1 cellular context compared by ENCODE assay signal in the genomic region with DNA sequence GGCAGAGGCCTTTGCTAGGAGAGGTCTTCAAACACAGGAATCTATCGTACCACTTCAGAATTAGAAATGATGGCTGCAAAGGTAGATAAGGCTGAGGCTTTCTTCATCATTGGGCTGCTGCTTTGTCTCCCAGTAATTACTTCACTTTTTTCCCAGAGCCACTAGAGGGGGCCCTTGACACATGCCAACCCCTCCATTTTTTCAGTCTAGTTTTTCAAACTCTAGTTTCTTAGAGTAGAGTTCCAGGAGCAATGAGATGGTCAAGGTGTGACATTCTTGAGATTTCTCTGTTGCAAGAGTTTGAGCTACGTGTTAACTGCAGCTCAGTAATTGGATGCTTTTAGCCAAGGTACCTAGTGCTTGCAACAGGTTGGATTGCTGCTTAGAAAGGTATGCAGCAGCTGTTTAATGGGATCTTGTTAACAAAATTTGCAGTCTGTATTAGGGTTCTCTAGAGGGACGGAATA.
TF ChIP-seq lines count a peak whose summit lies in the region.

No MANE protein-coding gene starts in this region.

TF ChIP-seq in WTC11, 78 proteins besides CTCF, POLR2A, EP300 and RAD21 (continued from another document):
- TF ChIP-seq HMGXB4 (CRISPR knock-in tag; IDR thresholded peaks at IDR 0.05) (no peak), OVOL2 (CRISPR knock-in tag; IDR thresholded peaks at IDR 0.05; ENCODE audit: borderline replicate concordance) (no peak), ZNF138 (CRISPR knock-in tag; conservative IDR thresholded peaks at IDR 0.05) (no peak), ZNF219 (CRISPR knock-in tag; IDR thresholded peaks at IDR 0.05; ENCODE audit: borderline replicate concordance) (no peak), JUN (CRISPR knock-in tag; IDR thresholded peaks at IDR 0.05) (no peak), ZNF263 (CRISPR knock-in tag; IDR thresholded peaks at IDR 0.05; ENCODE audit: low read depth) (no peak), ZSCAN18 (CRISPR knock-in tag; IDR thresholded peaks at IDR 0.05) (no peak), GTF2I (CRISPR knock-in tag; conservative IDR thresholded peaks at IDR 0.05) (no peak), ZNF532 (CRISPR knock-in tag; IDR thresholded peaks at IDR 0.05; ENCODE audit: borderline replicate concordance) (no peak)
